In genomic region chr9:99118782-99119466, GRCh38 we compare ENCODE assay signal across 8 cellular contexts. TPM values are rescaled to one million over a fixed set of nuclear protein-coding genes. Genes with fewer than 3 reads are reported as not detected.
DNase-seq lines count a peak whose midpoint lies in the region; ATAC-seq and TF ChIP-seq lines count a peak whose summit lies in the region.

No MANE protein-coding gene starts in this region.

- H3K27me3 ChIP-seq in DOHH2 (ENCODE audit: control insufficient read depth, low read length) (no peaks in the 10 kb centered on the region), HAP-1 (ENCODE audit: low read depth) (no peaks in the 10 kb centered on the region), Karpas-422 (ENCODE audit: low read length) (no peaks in the 10 kb centered on the region)

- no peak overlapping the region for H2AFZ ChIP-seq in Karpas-422 (ENCODE audit: low read length)

- H3K79me2 ChIP-seq in DOHH2 (ENCODE audit: control insufficient read depth, low read length): peaks cover 97% of the 10 kb centered on the region
- H3K79me2 ChIP-seq in Karpas-422 (ENCODE audit: low read length): no peaks in the 10 kb centered on the region

- ATAC-seq in GM21423 (IDR thresholded peaks at IDR 0.05; ENCODE audit: unreplicated experiment) (peak; percentile 97), HG03575 (IDR thresholded peaks at IDR 0.05; ENCODE audit: extremely low read depth, insufficient number of reproducible peaks, low FRiP score, unreplicated experiment) (peak; percentile 89)

- in situ Hi-C loops in HAP-1 (cut with MboI; ENCODE audit: low sequenced_read_pairs): no loop called here

- TF ChIP-seq CTCF in DOHH2 (IDR thresholded peaks at IDR 0.05; ENCODE audit: low read depth, low read length, poor library complexity, severe bottlenecking): no peak

- H3K36me3 ChIP-seq in DOHH2 (ENCODE audit: control insufficient read depth, low read length): peaks cover 50% of the 10 kb centered on the region
- no peaks in the 10 kb centered on the region for H3K36me3 ChIP-seq in HAP-1 (replicated peaks)
- H3K36me3 ChIP-seq in Karpas-422 (ENCODE audit: insufficient read depth, low read length): no peaks in the 10 kb centered on the region

- H3K4me1 ChIP-seq in DOHH2 (ENCODE audit: control insufficient read depth, low read length): peaks cover 98% of the 10 kb centered on the region
- peaks cover 37% of the 10 kb centered on the region for H3K4me1 ChIP-seq in HAP-1
- H3K4me1 ChIP-seq in Karpas-422 (ENCODE audit: low read length): peaks cover 21% of the 10 kb centered on the region

- H3K9me2 ChIP-seq in DOHH2 (replicated peaks; ENCODE audit: control insufficient read depth, low read length) (no peaks in the 10 kb centered on the region), Karpas-422 (replicated peaks; ENCODE audit: insufficient read depth, low read length) (no peaks in the 10 kb centered on the region)

- DNase-seq in activated T-cell treated with anti-CD3 and anti-CD28 coated beads for 48 hours (ENCODE audit: low read depth): peak; percentile 35
- peak; percentile 63 for DNase-seq in stimulated activated CD4-positive, alpha-beta T cell treated with anti-CD3 and anti-CD28 coated beads, Interleukin-15, amount 100 ng/mL, for 24 hours
- DNase-seq in HAP-1 (ENCODE audit: low spot score in 2 of 2): no peak
- no peak for DNase-seq in NCI-H1417 treated with DMSO at 0.1 percent for 48 hours (lab: John Stamatoyannopoulos, UW)
- no peak for DNase-seq in Karpas-422

- peaks cover 29% of the 10 kb centered on the region for H3F3A ChIP-seq in DOHH2 (ENCODE audit: control insufficient read depth, insufficient read depth)

- peak overlapping the region; percentile 100 for H3K27ac ChIP-seq in DOHH2 (ENCODE audit: low read depth, low read length)
- H3K27ac ChIP-seq in Karpas-422 (ENCODE audit: low read length): no peak overlapping the region

- H3K4me2 ChIP-seq in DOHH2 (ENCODE audit: low read length) (peak overlapping the region; percentile 86), Karpas-422 (ENCODE audit: low read depth, low read length, poor library complexity, severe bottlenecking) (no peak overlapping the region)

- H4K20me1 ChIP-seq in DOHH2 (ENCODE audit: control insufficient read depth, insufficient read depth, low read depth, low read length) (no peaks in the 10 kb centered on the region), Karpas-422 (ENCODE audit: insufficient read depth, low read depth, low read length) (peaks cover 31% of the 10 kb centered on the region)

- H3K9me3 ChIP-seq in DOHH2 (ENCODE audit: control insufficient read depth, insufficient read depth, low read length) (no peaks in the 10 kb centered on the region), HAP-1 (no peaks in the 10 kb centered on the region), Karpas-422 (ENCODE audit: low read length) (no peaks in the 10 kb centered on the region)

- no peak overlapping the region for H3K9ac ChIP-seq in Karpas-422 (ENCODE audit: low read length)

- peak overlapping the region; percentile 69 for H3K4me3 ChIP-seq in DOHH2 (ENCODE audit: low read length)
- H3K4me3 ChIP-seq in HAP-1: no peak overlapping the region
- no peak overlapping the region for H3K4me3 ChIP-seq in Karpas-422 (ENCODE audit: low read length)

RNA-seq across cellular contexts. Expression of gene TGFBR1, which starts 14.0 kb away (rescaled TPM):
- total RNA-seq in Karpas-422 (2014; rRNA removed; shearing (Covaris generic); ENCODE audit: low replicate concordance): 7.2 and 17.9 TPM in 2 replicates

Comparison
In these comparisons a context has a peak if more than half of its experiments do, and no peak if none do; other contexts are left out.
1. DNase-seq: peak in activated T-cell treated with anti-CD3 and anti-CD28 coated beads for 48 hours (single experiment) and stimulated activated CD4-positive, alpha-beta T cell treated with anti-CD3 and anti-CD28 coated beads, Interleukin-15, amount 100 ng/mL, for 24 hours (single experiment); none in HAP-1 (0 of 2), NCI-H1417 treated with DMSO at 0.1 percent for 48 hours (single experiment) and Karpas-422 (single experiment).